In the genomic region with DNA sequence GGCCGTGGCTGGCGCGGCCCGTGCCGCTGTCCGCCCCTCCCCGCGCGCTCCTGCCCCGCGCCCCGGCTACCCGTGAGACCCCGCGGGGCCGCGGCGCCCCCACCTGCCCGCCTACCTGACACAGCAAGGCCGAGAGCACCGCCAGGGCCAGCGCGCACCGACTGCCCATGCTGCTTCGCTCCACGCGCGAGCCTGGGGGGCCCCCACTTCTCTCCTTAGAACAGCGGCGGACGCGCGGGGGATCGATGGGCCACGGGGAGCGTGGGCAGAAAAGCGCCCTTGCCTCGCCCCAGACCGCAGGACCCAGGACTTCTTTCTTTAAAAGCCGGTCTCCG, we compare ENCODE assay signal across 1 cellular context.
TF ChIP-seq lines count a peak whose summit lies in the region.

No MANE protein-coding gene starts in this region.

TF ChIP-seq in IMR-90, 13 proteins besides CTCF, POLR2A, EP300 and RAD21:
- TF ChIP-seq, protein P1, sequence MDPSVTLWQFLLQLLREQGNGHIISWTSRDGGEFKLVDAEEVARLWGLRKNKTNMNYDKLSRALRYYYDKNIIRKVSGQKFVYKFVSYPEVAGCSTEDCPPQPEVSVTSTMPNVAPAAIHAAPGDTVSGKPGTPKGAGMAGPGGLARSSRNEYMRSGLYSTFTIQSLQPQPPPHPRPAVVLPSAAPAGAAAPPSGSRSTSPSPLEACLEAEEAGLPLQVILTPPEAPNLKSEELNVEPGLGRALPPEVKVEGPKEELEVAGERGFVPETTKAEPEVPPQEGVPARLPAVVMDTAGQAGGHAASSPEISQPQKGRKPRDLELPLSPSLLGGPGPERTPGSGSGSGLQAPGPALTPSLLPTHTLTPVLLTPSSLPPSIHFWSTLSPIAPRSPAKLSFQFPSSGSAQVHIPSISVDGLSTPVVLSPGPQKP (IDR thresholded peaks at IDR 0.05; ENCODE audit: borderline replicate concordance, low read depth, low read length), result no peak
- no peak for TF ChIP-seq CEBPB (IDR thresholded peaks at IDR 0.05; ENCODE audit: low read depth, low read length)
- no peak for TF ChIP-seq SMC3 (IDR thresholded peaks at IDR 0.05; ENCODE audit: low read depth, low read length)
- no peak for TF ChIP-seq RFX5 (IDR thresholded peaks at IDR 0.05; ENCODE audit: low read depth, low read length)
- TF ChIP-seq, protein P2, sequence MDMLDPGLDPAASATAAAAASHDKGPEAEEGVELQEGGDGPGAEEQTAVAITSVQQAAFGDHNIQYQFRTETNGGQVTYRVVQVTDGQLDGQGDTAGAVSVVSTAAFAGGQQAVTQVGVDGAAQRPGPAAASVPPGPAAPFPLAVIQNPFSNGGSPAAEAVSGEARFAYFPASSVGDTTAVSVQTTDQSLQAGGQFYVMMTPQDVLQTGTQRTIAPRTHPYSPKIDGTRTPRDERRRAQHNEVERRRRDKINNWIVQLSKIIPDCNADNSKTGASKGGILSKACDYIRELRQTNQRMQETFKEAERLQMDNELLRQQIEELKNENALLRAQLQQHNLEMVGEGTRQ (IDR thresholded peaks at IDR 0.05; ENCODE audit: low read depth, low read length), result no peak
- TF ChIP-seq BHLHE40 (IDR thresholded peaks at IDR 0.05; ENCODE audit: low read depth, low read length), result no peak
- TF ChIP-seq CHD1 (IDR thresholded peaks at IDR 0.05; ENCODE audit: low read depth, low read length), result no peak
- TF ChIP-seq NFE2L2 (IDR thresholded peaks at IDR 0.05; ENCODE audit: low read depth, low read length), result no peak
- TF ChIP-seq MAFK (IDR thresholded peaks at IDR 0.05; ENCODE audit: low read depth, low read length), result no peak
- TF ChIP-seq FOS (IDR thresholded peaks at IDR 0.05; ENCODE audit: low read depth, low read length), result no peak
